1 cellular context compared by ENCODE assay signal in the genomic region with DNA sequence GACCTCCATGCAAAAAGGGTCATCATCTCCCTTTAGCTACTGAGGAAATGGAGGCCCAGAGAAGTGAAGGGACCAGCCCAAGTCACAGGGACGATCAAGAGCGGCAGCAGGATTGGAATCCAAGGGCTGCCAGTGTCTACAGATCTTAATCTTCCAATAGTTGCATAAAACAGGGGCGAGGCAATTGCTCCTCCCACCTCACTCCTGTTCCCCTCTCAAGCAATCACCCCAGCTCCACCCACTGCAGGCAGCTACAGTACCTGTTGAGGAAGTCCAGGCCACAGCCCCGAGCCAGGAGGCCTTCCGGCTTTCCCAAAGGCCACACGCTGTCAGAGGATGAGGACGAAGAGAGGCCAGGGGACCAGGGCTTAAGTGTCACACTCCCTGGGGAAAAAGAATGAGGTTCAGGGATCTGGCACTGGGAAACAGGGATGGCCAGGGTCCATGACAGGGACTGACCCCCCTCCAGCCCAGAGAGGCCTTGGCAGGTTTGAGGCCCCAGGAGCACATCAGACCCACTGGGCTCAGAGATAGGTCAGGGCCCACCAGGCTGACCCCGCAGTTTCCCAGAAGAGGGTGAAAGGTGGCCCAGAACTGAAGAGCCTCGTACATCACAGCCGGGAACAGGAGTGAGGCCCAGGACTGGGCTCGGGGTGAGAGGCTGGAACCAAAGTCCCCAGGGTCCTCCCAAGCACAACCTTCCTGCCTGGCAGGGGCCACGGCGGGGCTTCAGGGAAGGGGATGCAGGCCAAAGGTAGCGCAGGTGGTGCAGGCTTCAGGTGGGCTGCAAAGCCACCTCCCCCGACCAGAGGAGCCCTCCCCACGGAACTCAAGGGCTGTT.
TF ChIP-seq lines count a peak whose summit lies in the region.

No MANE protein-coding gene starts in this region.

TF ChIP-seq in liver, 16 proteins besides CTCF, POLR2A, EP300 and RAD21 (continued from another document):
- TF ChIP-seq, protein P1, sequence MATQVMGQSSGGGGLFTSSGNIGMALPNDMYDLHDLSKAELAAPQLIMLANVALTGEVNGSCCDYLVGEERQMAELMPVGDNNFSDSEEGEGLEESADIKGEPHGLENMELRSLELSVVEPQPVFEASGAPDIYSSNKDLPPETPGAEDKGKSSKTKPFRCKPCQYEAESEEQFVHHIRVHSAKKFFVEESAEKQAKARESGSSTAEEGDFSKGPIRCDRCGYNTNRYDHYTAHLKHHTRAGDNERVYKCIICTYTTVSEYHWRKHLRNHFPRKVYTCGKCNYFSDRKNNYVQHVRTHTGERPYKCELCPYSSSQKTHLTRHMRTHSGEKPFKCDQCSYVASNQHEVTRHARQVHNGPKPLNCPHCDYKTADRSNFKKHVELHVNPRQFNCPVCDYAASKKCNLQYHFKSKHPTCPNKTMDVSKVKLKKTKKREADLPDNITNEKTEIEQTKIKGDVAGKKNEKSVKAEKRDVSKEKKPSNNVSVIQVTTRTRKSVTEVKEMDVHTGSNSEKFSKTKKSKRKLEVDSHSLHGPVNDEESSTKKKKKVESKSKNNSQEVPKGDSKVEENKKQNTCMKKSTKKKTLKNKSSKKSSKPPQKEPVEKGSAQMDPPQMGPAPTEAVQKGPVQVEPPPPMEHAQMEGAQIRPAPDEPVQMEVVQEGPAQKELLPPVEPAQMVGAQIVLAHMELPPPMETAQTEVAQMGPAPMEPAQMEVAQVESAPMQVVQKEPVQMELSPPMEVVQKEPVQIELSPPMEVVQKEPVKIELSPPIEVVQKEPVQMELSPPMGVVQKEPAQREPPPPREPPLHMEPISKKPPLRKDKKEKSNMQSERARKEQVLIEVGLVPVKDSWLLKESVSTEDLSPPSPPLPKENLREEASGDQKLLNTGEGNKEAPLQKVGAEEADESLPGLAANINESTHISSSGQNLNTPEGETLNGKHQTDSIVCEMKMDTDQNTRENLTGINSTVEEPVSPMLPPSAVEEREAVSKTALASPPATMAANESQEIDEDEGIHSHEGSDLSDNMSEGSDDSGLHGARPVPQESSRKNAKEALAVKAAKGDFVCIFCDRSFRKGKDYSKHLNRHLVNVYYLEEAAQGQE (IDR thresholded peaks at IDR 0.05) = peak; percentile 86
- peak; percentile 10 for TF ChIP-seq FOXA2 (IDR thresholded peaks at IDR 0.05)
